In genomic region chr5:96463106-96463505, GRCh38 we compare ENCODE assay signal across 27 cellular contexts.
A peak's percentile ranks its signal among the peaks of the same experiment; 100 is the strongest.
DNase-seq lines count a peak whose midpoint lies in the region; TF ChIP-seq lines count a peak whose summit lies in the region.
"Had no signal": no experiment of that assay in that cellular context is flagged by ENCODE, and none has a peak within 500 bp of the region (broad histone marks: within the 10 kb centered on the region; RNA-seq: fewer than 3 reads in every experiment).

No MANE protein-coding gene starts in this region.

- DNase-seq in NCI-H2107 treated with DMSO at 0.1 percent for 48 hours (lab: John Stamatoyannopoulos, UW; ENCODE audit: unreplicated experiment) (peak; percentile 40), NCI-H2107 (lab: John Stamatoyannopoulos, UW) (no peak), NCI-H128 (lab: John Stamatoyannopoulos, UW; ENCODE audit: unreplicated experiment) (peak; percentile 54), NCI-H748 (lab: John Stamatoyannopoulos, UW; ENCODE audit: unreplicated experiment) (peak; percentile 84), foreskin fibroblast (peak; percentile 10 to 59), iPS-NIHi7 (ENCODE audit: extremely low spot score) (no peak)
- no peak for DNase-seq in activated naive CD4-positive, alpha-beta T cell treated with Interleukin-2 at 50 U/mL for 16 hours
- no peak for DNase-seq in stimulated activated naive CD4-positive, alpha-beta T cell (lab: John Stamatoyannopoulos, UW)
- DNase-seq: ACHN; activated CD4-positive, alpha-beta T cell treated with anti-CD3 and anti-CD28 coated beads for 36 hours; activated CD8-positive, alpha-beta T cell treated with anti-CD3 and anti-CD28 coated beads for 36 hours; amygdala; BE2C; CD8-positive, alpha-beta T cell; DND-41; GF-D8; GM23248; Kasumi-1; MV-4-11; NCI-H187 treated with DMSO at 0.1 percent for 48 hours; NCI-H774; psoas muscle; SIG-M5; sigmoid colon; stimulated activated CD4-positive, alpha-beta T cell treated with anti-CD3 and anti-CD28 coated beads, Interleukin-4, amount 100 ng/mL, for 1 hour; thyroid gland; uterus had no signal

- H3K4me3 ChIP-seq in foreskin fibroblast (ENCODE audit: low read depth in 1 of 2, low read length in 2 of 2), result no peak overlapping the region
- H3K4me3 ChIP-seq: GM23248, psoas muscle, sigmoid colon, thyroid gland, uterus had no signal

- no peak for TF ChIP-seq CTCF in foreskin fibroblast (IDR thresholded peaks at IDR 0.05; ENCODE audit: low read depth, low read length)

Comparison
In these comparisons a context has a peak if more than half of its experiments do, and no peak if none do; other contexts are left out.
1. DNase-seq: peak in NCI-H2107 treated with DMSO at 0.1 percent for 48 hours (single experiment), NCI-H128 (single experiment), NCI-H748 (single experiment) and foreskin fibroblast (2 of 2); none in NCI-H2107 (single experiment), iPS-NIHi7 (single experiment), activated naive CD4-positive, alpha-beta T cell treated with Interleukin-2 at 50 U/mL for 16 hours (single experiment) and stimulated activated naive CD4-positive, alpha-beta T cell (0 of 6).